In the genomic region with DNA sequence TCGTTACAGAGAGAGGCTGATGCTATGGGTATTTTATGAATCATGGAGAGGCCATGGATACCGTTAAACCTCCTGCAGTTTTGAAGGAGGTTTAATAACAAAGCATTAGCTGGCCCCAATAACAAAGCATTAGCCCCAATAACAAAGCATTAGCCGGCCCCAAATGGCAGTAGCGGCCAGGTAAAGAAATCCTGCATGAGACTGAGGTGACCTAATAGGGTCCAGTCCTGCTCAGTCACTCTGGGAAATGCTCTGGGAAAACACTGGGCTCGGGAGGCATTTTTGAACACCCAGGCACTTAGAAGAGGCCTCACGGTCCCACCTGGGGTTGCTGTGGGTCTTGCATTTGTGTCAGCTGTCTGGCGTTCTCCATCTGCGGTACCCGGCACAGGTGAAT, we compare ENCODE assay signal across 8 cellular contexts. TPM values are rescaled to one million over a fixed set of nuclear protein-coding genes. Genes with fewer than 3 reads are reported as not detected.
DNase-seq lines count a peak whose midpoint lies in the region; ATAC-seq and TF ChIP-seq lines count a peak whose summit lies in the region.

No MANE protein-coding gene starts in this region.

- CTCF ChIA-PET in mammary epithelial cell (lab: Charles Lee; ENCODE audit: low non-redundant PET): no interaction called here

- peak overlapping the region; percentile 46 for H3K4me3 Mint-ChIP-seq in mesothelial cell of epicardium

- H3K27me3 Mint-ChIP-seq in mesothelial cell of epicardium (ENCODE audit: low read depth): no peaks in the 10 kb centered on the region

- TF ChIP-seq CTCF in heart right ventricle (IDR thresholded peaks at IDR 0.05) (no peak), mammary epithelial cell (conservative IDR thresholded peaks at IDR 0.05 in 1 of 2, IDR thresholded peaks at IDR 0.05 in 1 of 2; ENCODE audit: extremely low read depth in 1 of 2, insufficient read depth in 1 of 2, low read depth in 1 of 2, low read length in 2 of 2) (no peak), mesothelial cell of epicardium (IDR thresholded peaks at IDR 0.05; ENCODE audit: unreplicated experiment) (no peak), upper lobe of left lung (IDR thresholded peaks at IDR 0.05) (no peak)

- ATAC-seq in heart right ventricle: no peak
- ATAC-seq in Right ventricle myocardium superior (ENCODE audit: poor library complexity): no peak
- no peak for ATAC-seq in upper lobe of left lung (ENCODE audit: low FRiP score in 2 of 2)
- no peak for ATAC-seq in HG03039 (IDR thresholded peaks at IDR 0.05; ENCODE audit: unreplicated experiment)
- no peak for ATAC-seq in GM21717 (IDR thresholded peaks at IDR 0.05; ENCODE audit: unreplicated experiment)

- H3K9ac ChIP-seq in mammary epithelial cell (ENCODE audit: insufficient read depth, low read length): no peak overlapping the region

- H4K20me1 ChIP-seq in mammary epithelial cell (ENCODE audit: insufficient read depth, low read length): no peaks in the 10 kb centered on the region

- TF ChIP-seq POLR2A in upper lobe of left lung (IDR thresholded peaks at IDR 0.05): no peak

- H3K9me3 ChIP-seq in heart right ventricle: no peaks in the 10 kb centered on the region
- no peaks in the 10 kb centered on the region for H3K9me3 ChIP-seq in mammary epithelial cell (replicated peaks; ENCODE audit: insufficient read depth, low read length)
- no peaks in the 10 kb centered on the region for H3K9me3 ChIP-seq in upper lobe of left lung

- peak overlapping the region; percentile 90 for H3K4me2 ChIP-seq in mammary epithelial cell (ENCODE audit: insufficient read depth, low read depth, low read length)

- DNase-seq in heart right ventricle (no peak), Right ventricle myocardium superior (no peak), mammary epithelial cell (no peak), mesothelial cell of epicardium (ENCODE audit: low spot score in 2 of 2, unreplicated experiment in 2 of 2) (no peak), upper lobe of left lung (no peak), inferior parietal cortex (ENCODE audit: extremely low spot score) (no peak)

- dilution Hi-C loops in mammary epithelial cell (cut with HindIII; ENCODE audit: low sequenced_read_pairs): no loop called here

- H3K4me3 ChIP-seq in heart right ventricle (peak overlapping the region in 9 of 10 donors; percentile 54 to 97 (median 86)), mammary epithelial cell (replicated peaks in 1 of 3; ENCODE audit: insufficient read depth in 1 of 3, low read depth in 2 of 3, low read length in 3 of 3) (peak overlapping the region in 1 of 3 experiments; percentile 56), upper lobe of left lung (peak overlapping the region in 3 of 4 donors; percentile 67 to 92 (median 80))

- peaks cover 0 to 4% (median 0%) of the 10 kb centered on the region in 7 donors for H3K27me3 ChIP-seq in heart right ventricle
- H3K27me3 ChIP-seq in mammary epithelial cell (ENCODE audit: insufficient read depth, low read length): no peaks in the 10 kb centered on the region
- H3K27me3 ChIP-seq in upper lobe of left lung: no peaks in the 10 kb centered on the region

- H3K4me1 ChIP-seq in heart right ventricle (peaks cover 0 to 63% (median 39%) of the 10 kb centered on the region in 9 donors), mammary epithelial cell (ENCODE audit: insufficient read depth, low read length) (peaks cover 18% of the 10 kb centered on the region), upper lobe of left lung (peaks cover 29 to 57% (median 37%) of the 10 kb centered on the region in 4 donors)

- no peak overlapping the region for H3K27ac Mint-ChIP-seq in mesothelial cell of epicardium

- BruUV-seq in mammary epithelial cell (replicated peaks; lab: Mats Ljungman, UMichigan): no TSS peak

- TF ChIP-seq EP300 in upper lobe of left lung (IDR thresholded peaks at IDR 0.05): no peak

- H3K4me1 Mint-ChIP-seq in mesothelial cell of epicardium: peaks cover 9% of the 10 kb centered on the region

- 64 to 67% methylated on average over 9 of the region's 9 CpGs for WGBS in heart right ventricle, 2 donors
- WGBS in mammary epithelial cell (ENCODE audit: low coverage, missing lambda C conversion rate): 62% methylated on average over 9 of the region's 9 CpGs
- 63 to 66% methylated on average over 9 of the region's 9 CpGs for WGBS in upper lobe of left lung, 2 donors

- no peaks in the 10 kb centered on the region for H3K36me3 Mint-ChIP-seq in mesothelial cell of epicardium

- in situ Hi-C loops in mammary epithelial cell (cut with MboI; ENCODE audit: low sequenced_read_pairs in 2 of 2): no loop called here

- peak overlapping the region; percentile 86 for H2AFZ ChIP-seq in mammary epithelial cell (ENCODE audit: low read depth, low read length)

- H3K27ac ChIP-seq in heart right ventricle (peak overlapping the region; percentile 64 to 98 (median 93)), mammary epithelial cell (ENCODE audit: insufficient read depth, low read depth, low read length) (no peak overlapping the region), upper lobe of left lung (peak overlapping the region; percentile 93 to 96 (median 94))

- no peaks in the 10 kb centered on the region for H3K9me3 Mint-ChIP-seq in mesothelial cell of epicardium

- H3K36me3 ChIP-seq in heart right ventricle: no peaks in the 10 kb centered on the region
- no peaks in the 10 kb centered on the region for H3K36me3 ChIP-seq in mammary epithelial cell (ENCODE audit: insufficient read depth, low read length)
- H3K36me3 ChIP-seq in upper lobe of left lung: no peaks in the 10 kb centered on the region

- H3K79me2 ChIP-seq in mammary epithelial cell (ENCODE audit: insufficient read depth, low read length): peaks cover 2% of the 10 kb centered on the region

- intact Hi-C loops in heart right ventricle (cut with DNase I): loop anchor here in 4 of 10 donors (2.0 to 5.0 kb wide), 3 partner anchors 28 to 56 kb away; no protein-coding TSS in a partner anchor
- intact Hi-C loops in Right ventricle myocardium superior (cut with DNase I): no loop called here
- intact Hi-C loops in mammary epithelial cell (cut with micrococcal nuclease): loop anchor here (1.0 to 10.0 kb wide), 5 partner anchors 9 to 118 kb away; no protein-coding TSS in a partner anchor

RNA-seq across cellular contexts. Expression of gene RIN3, which starts 0.8 kb away (rescaled TPM):
- total RNA-seq in heart right ventricle (10 to 100 TPM in 8 of 10 donors, 1 to 10 TPM in 2; 9.4 to 24.0 (median 12.7) TPM), Right ventricle myocardium superior (11.0 TPM), mammary epithelial cell (10 to 100 TPM in 1 of 2 donors, 1 to 10 TPM in 1; 3.5 to 14.5 TPM), mesothelial cell of epicardium (16.4 to 19.9 TPM (median 16.8 TPM) in 3 replicates), upper lobe of left lung (10 to 100 TPM; 19.0 to 88.0 (median 59.7) TPM)
- polyA plus RNA-seq in heart right ventricle (1 to 10 TPM; 7.2 to 9.0 TPM), mammary epithelial cell (2.4 TPM)
- polyA minus RNA-seq in mammary epithelial cell: 7.4 TPM
